Comparison of ENCODE assay signal across 11 cellular contexts in the genomic region with DNA sequence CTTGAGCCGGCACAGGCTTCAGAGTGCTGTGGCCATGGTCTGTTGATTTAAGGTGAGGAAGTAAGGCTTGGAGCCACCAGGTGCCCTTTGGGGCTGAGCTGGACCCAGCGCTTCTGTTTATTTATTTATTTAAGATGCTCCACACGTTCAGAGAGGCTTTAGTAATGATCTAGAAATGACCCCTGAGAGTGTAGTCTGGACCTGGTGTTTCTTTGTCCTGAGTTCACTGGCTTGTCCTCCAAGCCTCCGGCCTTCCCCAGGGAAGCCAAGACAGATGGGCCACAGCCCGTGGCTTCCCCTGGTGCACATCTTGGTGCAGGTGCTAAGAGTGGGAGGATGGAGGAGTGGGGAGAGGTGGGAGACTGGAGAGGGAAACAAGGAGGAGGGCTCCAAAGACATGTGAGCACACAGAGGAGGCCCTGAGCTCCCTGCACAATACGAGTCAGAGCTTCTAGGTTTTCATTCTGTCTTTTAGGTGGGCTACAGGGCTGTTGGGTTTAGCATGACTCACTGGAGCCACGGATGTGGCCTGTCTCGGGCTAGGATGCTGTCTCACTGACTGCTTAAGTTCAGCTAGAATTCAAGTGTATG. TPM values are rescaled to one million over a fixed set of nuclear protein-coding genes. Genes with fewer than 3 reads are reported as not detected.
DNase-seq lines count a peak whose midpoint lies in the region; ATAC-seq and TF ChIP-seq lines count a peak whose summit lies in the region.
"Had no signal": no experiment of that assay in that cellular context is flagged by ENCODE, and none has a peak within 500 bp of the region (broad histone marks: within the 10 kb centered on the region; RNA-seq: fewer than 3 reads in every experiment).

No MANE protein-coding gene starts in this region.

- H3K9me1 ChIP-seq in IMR-90 (ENCODE audit: insufficient read depth, low read length): peaks cover 26% of the 10 kb centered on the region

- peaks cover 16% of the 10 kb centered on the region for H3K9me3 Mint-ChIP-seq in activated T-helper 1 cell treated with anti-CD3 and anti-CD28 coated beads, Interleukin-12 subunit alpha, Interleukin-12 subunit beta, Interleukin-2, Interleukin-4 antibody, amounts not matched to agents 30 ng/mL and 10 ng/mL and 1 ng/mL, durations not matched to agents 14 hours and 24 hours and 36 hours
- H3K9me3 Mint-ChIP-seq in immature natural killer cell: peaks cover 0 to 3% (median 0%) of the 10 kb centered on the region in 6 donors

- no peaks in the 10 kb centered on the region for H3F3A ChIP-seq in MM.1S (ENCODE audit: insufficient read depth, low read length)

- peak overlapping the region; percentile 72 for H3K4me3 Mint-ChIP-seq in activated T-helper 1 cell treated with anti-CD3 and anti-CD28 coated beads, Interleukin-12 subunit alpha, Interleukin-12 subunit beta, Interleukin-2, Interleukin-4 antibody, amounts not matched to agents 30 ng/mL and 10 ng/mL and 1 ng/mL, durations not matched to agents 14 hours and 24 hours and 36 hours
- no peak overlapping the region for H3K4me3 Mint-ChIP-seq in immature natural killer cell

- intact Hi-C loops in IMR-90 (cut with micrococcal nuclease): no loop called here
- intact Hi-C loops in activated T-helper 1 cell treated with anti-CD3 and anti-CD28 coated beads, Interleukin-12 subunit alpha, Interleukin-12 subunit beta, Interleukin-2, Interleukin-4 antibody, amounts not matched to agents 30 ng/mL and 10 ng/mL and 1 ng/mL, durations not matched to agents 14 hours and 24 hours and 36 hours (cut with micrococcal nuclease): loop anchor here (1.0 to 2.0 kb wide), 3 partner anchors 9 to 80 kb away; no protein-coding TSS in a partner anchor
- intact Hi-C loops in mucosa of descending colon (cut with DNase I, micrococcal nuclease): loop anchor here in 1 of 2 donors (10.0 kb wide), 1 partner anchor 1146 kb away; the partner anchor contains the start of gene LPCAT1
- intact Hi-C loops in lower lobe of right lung (cut with DNase I): no loop called here
- intact Hi-C loops in A673 (cut with micrococcal nuclease; ENCODE audit: unreplicated experiment): no loop called here

- CTCF ChIA-PET in IMR-90 (lab: Yijun Ruan, JAX): interaction anchor here (0.6 to 1.0 kb wide), 2 partner anchors 23 to 34 kb away, joined by 3 to 4 read pairs; no protein-coding TSS in a partner anchor
- CTCF ChIA-PET in A673 (lab: Charles Lee): no interaction called here

- H3K36me3 ChIP-seq in IMR-90 (ENCODE audit: control insufficient read depth, insufficient read depth, low read length) (peaks cover 20% of the 10 kb centered on the region), mucosa of descending colon (ENCODE audit: low read depth) (no peaks in the 10 kb centered on the region), lower lobe of right lung (no peaks in the 10 kb centered on the region), A673 (ENCODE audit: insufficient read depth, low read length, poor library complexity, severe bottlenecking) (no peaks in the 10 kb centered on the region), MM.1S (replicated peaks; ENCODE audit: insufficient read depth, low read length) (no peaks in the 10 kb centered on the region)
- H3K36me3 ChIP-seq: HAP-1, uterus had no signal

- TF ChIP-seq RAD21 in IMR-90 (IDR thresholded peaks at IDR 0.05; ENCODE audit: low read length): no peak

- POLR2A ChIA-PET in IMR-90 (lab: Charles Lee; ENCODE audit: unreplicated experiment) (interaction anchor here (1.0 kb wide), 1 partner anchor 30 kb away, joined by 5 read pairs; no protein-coding TSS in a partner anchor), A673 (lab: Charles Lee; ENCODE audit: low non-redundant PET) (no interaction called here)

- peak overlapping the region; percentile 97 for H2AK5ac ChIP-seq in IMR-90 (ENCODE audit: low read depth, low read length)

- H2AFZ ChIP-seq in IMR-90 (replicated peaks; ENCODE audit: low read length, poor library complexity) (no peak overlapping the region), MM.1S (ENCODE audit: low read length) (no peak overlapping the region)

- ATAC-seq in IMR-90 (ENCODE audit: low read depth): peak; percentile 66
- peak; percentile 42 for ATAC-seq in mucosa of descending colon
- ATAC-seq in lower lobe of right lung: no peak

- H3K27ac Mint-ChIP-seq in activated T-helper 1 cell treated with anti-CD3 and anti-CD28 coated beads, Interleukin-12 subunit alpha, Interleukin-12 subunit beta, Interleukin-2, Interleukin-4 antibody, amounts not matched to agents 30 ng/mL and 10 ng/mL and 1 ng/mL, durations not matched to agents 14 hours and 24 hours and 36 hours: peak overlapping the region; percentile 91
- H3K27ac Mint-ChIP-seq in immature natural killer cell: no peak overlapping the region

- H3K9me3 ChIP-seq in IMR-90 (ENCODE audit: control insufficient read depth, insufficient read depth, low read length) (no peaks in the 10 kb centered on the region), mucosa of descending colon (no peaks in the 10 kb centered on the region), lower lobe of right lung (peaks cover 6% of the 10 kb centered on the region), A673 (ENCODE audit: low read depth, low read length, poor library complexity, severe bottlenecking) (no peaks in the 10 kb centered on the region), MM.1S (replicated peaks; ENCODE audit: insufficient read depth, low read length) (no peaks in the 10 kb centered on the region)
- H3K9me3 ChIP-seq: HAP-1, uterus had no signal

- H3K18ac ChIP-seq in IMR-90 (ENCODE audit: low read depth, low read length): peak overlapping the region; percentile 91

- peak overlapping the region; percentile 88; the same call in 2 of the 3 replicates for H2BK15ac ChIP-seq in IMR-90 (ENCODE audit: low read depth, low read length)

- H3K9ac ChIP-seq in IMR-90 (ENCODE audit: low read depth, low read length) (peak overlapping the region; percentile 19; the same call in 1 of the 2 replicates), MM.1S (ENCODE audit: low read length) (no peak overlapping the region)

- in situ Hi-C loops in IMR-90 (cut with MboI; ENCODE audit: low sequenced_read_pairs): no loop called here

- peak overlapping the region; percentile 100 for H2BK120ac ChIP-seq in IMR-90 (ENCODE audit: low read depth, low read length)

- dilution Hi-C loops in IMR-90 (cut with HindIII; ENCODE audit: low sequenced_read_pairs, unreplicated experiment): no loop called here

- BruUV-seq in IMR-90 (replicated peaks; lab: Mats Ljungman, UMichigan) (no TSS peak), A673 (replicated peaks; lab: Mats Ljungman, UMichigan) (no TSS peak)

- H3K27me3 ChIP-seq in IMR-90 (ENCODE audit: control insufficient read depth, insufficient read depth, low read length): no peaks in the 10 kb centered on the region
- H3K27me3 ChIP-seq in lower lobe of right lung (ENCODE audit: low read depth): no peaks in the 10 kb centered on the region
- no peaks in the 10 kb centered on the region for H3K27me3 ChIP-seq in A673 (replicated peaks; ENCODE audit: insufficient read depth, low read depth, low read length, poor library complexity)
- H3K27me3 ChIP-seq in MM.1S (replicated peaks; ENCODE audit: insufficient read depth, low read length): peaks cover 14% of the 10 kb centered on the region
- H3K27me3 ChIP-seq: uterus had no signal

- H3K4me1 ChIP-seq in IMR-90 (ENCODE audit: control insufficient read depth, insufficient read depth, low read length): peaks cover 32% of the 10 kb centered on the region
- no peaks in the 10 kb centered on the region for H3K4me1 ChIP-seq in mucosa of descending colon (ENCODE audit: low read depth)
- H3K4me1 ChIP-seq in lower lobe of right lung: peaks cover 10% of the 10 kb centered on the region
- peaks cover 13% of the 10 kb centered on the region for H3K4me1 ChIP-seq in A673 (ENCODE audit: insufficient read depth, low read length, poor library complexity, severe bottlenecking)
- no peaks in the 10 kb centered on the region for H3K4me1 ChIP-seq in MM.1S (ENCODE audit: low read length)

- H2BK5ac ChIP-seq in IMR-90 (ENCODE audit: low read depth, low read length, poor library complexity, severe bottlenecking): peak overlapping the region; percentile 95

- 0% methylated on average over 1 of the region's 8 CpGs; no CpG with 5 or more reads in 1 of the 2 experiments for WGBS in IMR-90 (ENCODE audit: extremely low coverage in 2 of 2, insufficient read length in 1 of 2), 2 experiments

- peak overlapping the region; percentile 88 for H3K14ac ChIP-seq in IMR-90 (replicated peaks; ENCODE audit: low read depth, low read length)

- H3K56ac ChIP-seq in IMR-90 (ENCODE audit: extremely low read depth, insufficient read depth, low read length): peak overlapping the region; percentile 85

- TF ChIP-seq CTCF in IMR-90 (conservative IDR thresholded peaks at IDR 0.05; ENCODE audit: low read depth, low read length) (no peak), mucosa of descending colon (IDR thresholded peaks at IDR 0.05) (no peak), lower lobe of right lung (IDR thresholded peaks at IDR 0.05) (no peak), A673 (conservative IDR thresholded peaks at IDR 0.05; ENCODE audit: low read depth, low read length) (no peak), MM.1S (IDR thresholded peaks at IDR 0.05; ENCODE audit: low read length) (no peak)

- no peaks in the 10 kb centered on the region for H3K27me3 Mint-ChIP-seq in activated T-helper 1 cell treated with anti-CD3 and anti-CD28 coated beads, Interleukin-12 subunit alpha, Interleukin-12 subunit beta, Interleukin-2, Interleukin-4 antibody, amounts not matched to agents 30 ng/mL and 10 ng/mL and 1 ng/mL, durations not matched to agents 14 hours and 24 hours and 36 hours (ENCODE audit: insufficient read depth)
- H3K27me3 Mint-ChIP-seq in immature natural killer cell (ENCODE audit: low read depth in 3 of 3): peaks cover 2 to 10% (median 8%) of the 10 kb centered on the region in 3 donors

- TF ChIP-seq POLR2A in IMR-90 (IDR thresholded peaks at IDR 0.05; ENCODE audit: low read depth, low read length): no peak; the same call in none of the 2 replicates

- H3K23ac ChIP-seq in IMR-90 (ENCODE audit: low read depth, low read length): peak overlapping the region; percentile 89

- peak overlapping the region; percentile 92 for H4K5ac ChIP-seq in IMR-90 (ENCODE audit: low read depth, low read length)

- H3K4me2 ChIP-seq in IMR-90 (ENCODE audit: low read depth, low read length) (0 out of 2 replicates have a peak overlapping the region, but pooled peaks have one; percentile 13), MM.1S (ENCODE audit: low read depth, low read length) (no peak overlapping the region)

- peaks cover 24 to 75% of the 10 kb centered on the region in 2 experiments for H3K79me1 ChIP-seq in IMR-90 (ENCODE audit: low read depth in 1 of 2, low read length in 2 of 2)

- H4K20me1 ChIP-seq in IMR-90 (ENCODE audit: insufficient read depth, low read length) (no peaks in the 10 kb centered on the region), MM.1S (ENCODE audit: insufficient read depth, low read length) (no peaks in the 10 kb centered on the region)

- H3K4me3 ChIP-seq in IMR-90 (ENCODE audit: insufficient read depth, low read depth, low read length) (no peak overlapping the region), mucosa of descending colon (no peak overlapping the region), lower lobe of right lung (no peak overlapping the region), A673 (ENCODE audit: low read depth, low read length, poor library complexity, severe bottlenecking) (no peak overlapping the region), MM.1S (ENCODE audit: low read length) (no peak overlapping the region)
- H3K4me3 ChIP-seq: HAP-1, uterus had no signal

- DNase-seq in DMS53 treated with DMSO at 0.1 percent for 48 hours (lab: John Stamatoyannopoulos, UW; ENCODE audit: unreplicated experiment) (peak; percentile 86), IMR-90 (peak; percentile 88), mucosa of descending colon (peak in 2 of 3 donors; percentile 1 to 20), immature natural killer cell (no peak), lower lobe of right lung (no peak), A673 (ENCODE audit: low spot score) (no peak), MM.1S (no peak)
- DNase-seq in activated T-helper 1 cell treated with anti-CD3 and anti-CD28 coated beads, Interleukin-12 subunit alpha, Interleukin-12 subunit beta, Interleukin-2, Interleukin-4 antibody, amounts not matched to agents 30 ng/mL and 10 ng/mL and 1 ng/mL, durations not matched to agents 14 hours and 24 hours and 36 hours (ENCODE audit: low spot score): peak; percentile 40
- DNase-seq: SW 1271 had no signal

- no peaks in the 10 kb centered on the region for H3K9me2 ChIP-seq in MM.1S (replicated peaks; ENCODE audit: insufficient read depth, low read length)

- H3K36me3 Mint-ChIP-seq in activated T-helper 1 cell treated with anti-CD3 and anti-CD28 coated beads, Interleukin-12 subunit alpha, Interleukin-12 subunit beta, Interleukin-2, Interleukin-4 antibody, amounts not matched to agents 30 ng/mL and 10 ng/mL and 1 ng/mL, durations not matched to agents 14 hours and 24 hours and 36 hours (ENCODE audit: low read depth): peaks cover 35% of the 10 kb centered on the region
- peaks cover 0 to 4% (median 0%) of the 10 kb centered on the region in 3 donors for H3K36me3 Mint-ChIP-seq in immature natural killer cell

- H2BK20ac ChIP-seq in IMR-90 (ENCODE audit: low read depth, low read length): peak overlapping the region; percentile 99

- peak overlapping the region; percentile 28 for H2AK9ac ChIP-seq in IMR-90 (replicated peaks; ENCODE audit: low read depth, low read length, poor library complexity)

- H3K79me2 ChIP-seq in MM.1S (ENCODE audit: low read length): no peaks in the 10 kb centered on the region

- H4K8ac ChIP-seq in IMR-90 (ENCODE audit: low read depth in 2 of 2, low read length in 2 of 2): peak overlapping the region; percentile 64 to 99

- H3K4ac ChIP-seq in IMR-90 (ENCODE audit: low read depth, low read length): peak overlapping the region; percentile 100

- H3K27ac ChIP-seq in IMR-90 (ENCODE audit: insufficient read depth, low read length): peak overlapping the region; percentile 94
- no peak overlapping the region for H3K27ac ChIP-seq in lower lobe of right lung
- no peak overlapping the region for H3K27ac ChIP-seq in A673 (ENCODE audit: low read depth, low read length, poor library complexity, severe bottlenecking)
- H3K27ac ChIP-seq in MM.1S (ENCODE audit: low read length): no peak overlapping the region
- H3K27ac ChIP-seq: uterus had no signal

- peaks cover 71% of the 10 kb centered on the region for H3K4me1 Mint-ChIP-seq in activated T-helper 1 cell treated with anti-CD3 and anti-CD28 coated beads, Interleukin-12 subunit alpha, Interleukin-12 subunit beta, Interleukin-2, Interleukin-4 antibody, amounts not matched to agents 30 ng/mL and 10 ng/mL and 1 ng/mL, durations not matched to agents 14 hours and 24 hours and 36 hours (ENCODE audit: low read depth)
- no peaks in the 10 kb centered on the region for H3K4me1 Mint-ChIP-seq in immature natural killer cell

- H4K91ac ChIP-seq in IMR-90 (ENCODE audit: insufficient read depth, low read depth, low read length): peak overlapping the region; percentile 100

RNA-seq across cellular contexts. Expression of gene AHRR, which starts 56.9 kb away (rescaled TPM):
- total RNA-seq in IMR-90 (2012; rRNA removed) (15.6 and 16.7 TPM in 2 replicates), mucosa of descending colon (1 to 10 TPM; 2.0 to 3.2 (median 2.3) TPM), lower lobe of right lung (8.4 TPM), A673 (2021) (2.0 and 2.2 TPM in 2 replicates)
- polyA plus RNA-seq in IMR-90 (2012; rRNA removed) (36.1 and 37.1 TPM in 2 replicates), immature natural killer cell (under 1 TPM in 1 of 3 donors, not detected in 2; 0.16 TPM)
- 24.9 and 33.9 TPM in 2 replicates for polyA plus RNA-seq in IMR-90 (2012; cell fraction: cytosol; rRNA removed)
- 77.0 and 141 TPM in 2 replicates for polyA plus RNA-seq in IMR-90 (2012; cell fraction: nucleus; rRNA removed; ENCODE audit: low replicate concordance)
- total RNA-seq in activated T-helper 1 cell treated with anti-CD3 and anti-CD28 coated beads, Interleukin-12 subunit alpha, Interleukin-12 subunit beta, Interleukin-2, Interleukin-4 antibody, amounts not matched to agents 30 ng/mL and 10 ng/mL and 1 ng/mL, durations not matched to agents 14 hours and 24 hours and 36 hours: 22.7 and 23.7 TPM in 2 replicates

Comparison
In these comparisons a context has a peak if more than half of its experiments do, and no peak if none do; other contexts are left out.
1. DNase-seq: peak in DMS53 treated with DMSO at 0.1 percent for 48 hours (single experiment), IMR-90 (single experiment), activated T-helper 1 cell treated with anti-CD3 and anti-CD28 coated beads, Interleukin-12 subunit alpha, Interleukin-12 subunit beta, Interleukin-2, Interleukin-4 antibody, amounts not matched to agents 30 ng/mL and 10 ng/mL and 1 ng/mL, durations not matched to agents 14 hours and 24 hours and 36 hours (single experiment) and mucosa of descending colon (2 of 3); none in immature natural killer cell (0 of 3), lower lobe of right lung (single experiment), A673 (single experiment) and MM.1S (single experiment).
2. ATAC-seq: peak in IMR-90 (single experiment) and mucosa of descending colon (single experiment); none in lower lobe of right lung (0 of 2).